ENCODE assay signal across 9 cellular contexts in the genomic region with DNA sequence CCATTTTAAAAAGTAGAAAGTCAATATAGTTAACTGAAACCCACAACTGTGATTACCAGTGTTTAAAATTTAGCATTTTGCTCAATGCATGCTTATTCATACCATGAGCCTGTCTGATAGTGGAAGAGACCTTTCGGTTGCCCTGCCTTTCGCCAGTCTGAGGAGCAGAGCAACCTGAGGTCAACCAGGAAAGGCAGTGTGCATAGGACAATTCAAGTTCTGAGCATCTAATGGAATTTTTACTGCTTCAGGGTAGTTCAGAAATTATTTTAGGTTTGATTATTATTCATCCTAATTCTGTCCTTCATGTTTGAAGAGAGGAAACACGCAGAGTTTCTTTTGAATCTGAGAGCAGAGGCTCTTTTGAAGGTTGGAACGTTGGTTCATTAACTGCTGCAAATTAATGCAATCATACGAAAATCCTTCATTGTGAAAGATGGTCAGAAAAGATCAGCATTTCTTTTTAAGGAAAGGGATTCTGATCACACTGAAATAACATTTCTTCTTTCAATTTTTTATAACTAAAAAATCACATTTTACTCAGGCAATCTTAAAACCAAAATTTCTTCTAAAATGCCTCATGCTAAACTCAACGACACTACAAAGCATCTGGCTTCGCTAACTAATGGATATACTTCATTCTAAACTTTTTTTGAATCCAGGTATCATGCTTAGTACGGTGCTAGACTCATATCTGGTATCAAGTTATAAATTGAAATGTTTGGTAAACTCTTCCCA.
A peak's percentile ranks its signal among the peaks of the same experiment; 100 is the strongest.
DNase-seq lines count a peak whose midpoint lies in the region; ATAC-seq and TF ChIP-seq lines count a peak whose summit lies in the region.
"Had no signal": no experiment of that assay in that cellular context is flagged by ENCODE, and none has a peak within 500 bp of the region (broad histone marks: within the 10 kb centered on the region; RNA-seq: fewer than 3 reads in every experiment).

No MANE protein-coding gene starts in this region.

- ATAC-seq in activated B cell treated with CpG ODN at 0.5 μM for 24 hours (ENCODE audit: low read depth) = no peak
- no peak for ATAC-seq in gastroesophageal sphincter
- peak; percentile 9 for ATAC-seq in stimulated activated memory B cell treated with anti-CD40 and anti-IgM and Interleukin-4, amounts not matched to agents 10 μg/mL and 1 μg/mL and 100 μg/mL, for 72 hours

- intact Hi-C loops in activated B cell treated with CpG ODN at 0.5 μM for 24 hours (cut with micrococcal nuclease) = loop anchor here (5.0 kb wide), 1 partner anchor 137 kb away; no protein-coding TSS in a partner anchor

- TF ChIP-seq CTCF in activated B cell treated with CpG ODN at 0.5 μM for 24 hours (IDR thresholded peaks at IDR 0.05) = no peak
- TF ChIP-seq CTCF in gastroesophageal sphincter (IDR thresholded peaks at IDR 0.05) = no peak

- no peak overlapping the region for H3K4me3 ChIP-seq in gastroesophageal sphincter

- no peaks in the 10 kb centered on the region for H3K27me3 Mint-ChIP-seq in activated B cell treated with CpG ODN at 0.5 μM for 24 hours
- H3K27me3 Mint-ChIP-seq in stimulated activated memory B cell treated with anti-CD40 and anti-IgM and Interleukin-4, amounts not matched to agents 10 μg/mL and 1 μg/mL and 100 μg/mL, for 72 hours = no peaks in the 10 kb centered on the region

- WGBS in gastroesophageal sphincter (ENCODE audit: low coverage in 1 of 2), 2 donors = 66 to 72% methylated on average over 8 of the region's 8 CpGs

- H3K4me1 ChIP-seq in gastroesophageal sphincter = peaks cover 0 to 40% (median 0%) of the 10 kb centered on the region in 3 donors

- H3K4me1 Mint-ChIP-seq in activated B cell treated with CpG ODN at 0.5 μM for 24 hours = peaks cover 39% of the 10 kb centered on the region
- H3K4me1 Mint-ChIP-seq in stimulated activated memory B cell treated with anti-CD40 and anti-IgM and Interleukin-4, amounts not matched to agents 10 μg/mL and 1 μg/mL and 100 μg/mL, for 72 hours = peaks cover 45% of the 10 kb centered on the region

- no peaks in the 10 kb centered on the region for H3K36me3 Mint-ChIP-seq in activated B cell treated with CpG ODN at 0.5 μM for 24 hours (ENCODE audit: low read depth)
- H3K36me3 Mint-ChIP-seq in stimulated activated memory B cell treated with anti-CD40 and anti-IgM and Interleukin-4, amounts not matched to agents 10 μg/mL and 1 μg/mL and 100 μg/mL, for 72 hours = no peaks in the 10 kb centered on the region

- CTCF ChIA-PET in activated B cell treated with CpG ODN at 0.5 μM for 24 hours (lab: Charles Lee) = no interaction called here
- CTCF ChIA-PET in HEK293T (lab: Yijun Ruan, JAX) = no interaction called here

- POLR2A ChIA-PET in activated B cell treated with CpG ODN at 0.5 μM for 24 hours (lab: Charles Lee) (interaction anchor here (1.0 kb wide), 1 partner anchor 200 kb away, joined by 6 read pairs; a partner anchor contains a TSS), HEK293T (lab: Yijun Ruan, JAX) (no interaction called here)

- H3K9me3 Mint-ChIP-seq in activated B cell treated with CpG ODN at 0.5 μM for 24 hours = no peaks in the 10 kb centered on the region
- no peaks in the 10 kb centered on the region for H3K9me3 Mint-ChIP-seq in stimulated activated memory B cell treated with anti-CD40 and anti-IgM and Interleukin-4, amounts not matched to agents 10 μg/mL and 1 μg/mL and 100 μg/mL, for 72 hours

- peak; percentile 20 for DNase-seq in HT-29 (ENCODE audit: low spot score)
- no peak for DNase-seq in activated B cell treated with CpG ODN at 0.5 μM for 24 hours
- no peak for DNase-seq in NOMO-1 (lab: John Stamatoyannopoulos, UW; ENCODE audit: unreplicated experiment in 2 of 2)
- no peak for DNase-seq in RPMI8226
- DNase-seq in HEK293T (ENCODE audit: extremely low spot score) = no peak
- DNase-seq in stimulated activated CD8-positive, alpha-beta memory T cell treated with anti-CD3 and anti-CD28 coated beads, Interleukin-4, amount 100 ng/mL, for 48 hours = no peak
- DNase-seq: NCI-H1694 had no signal

- no peak for TF ChIP-seq EP300 in gastroesophageal sphincter (IDR thresholded peaks at IDR 0.05)

- no peaks in the 10 kb centered on the region for H3K9me3 ChIP-seq in gastroesophageal sphincter

- peak overlapping the region; percentile 64 for H3K4me3 Mint-ChIP-seq in activated B cell treated with CpG ODN at 0.5 μM for 24 hours
- peak overlapping the region; percentile 43 for H3K4me3 Mint-ChIP-seq in stimulated activated memory B cell treated with anti-CD40 and anti-IgM and Interleukin-4, amounts not matched to agents 10 μg/mL and 1 μg/mL and 100 μg/mL, for 72 hours

- H3K27ac Mint-ChIP-seq in activated B cell treated with CpG ODN at 0.5 μM for 24 hours = peak overlapping the region; percentile 46
- peak overlapping the region; percentile 22 for H3K27ac Mint-ChIP-seq in stimulated activated memory B cell treated with anti-CD40 and anti-IgM and Interleukin-4, amounts not matched to agents 10 μg/mL and 1 μg/mL and 100 μg/mL, for 72 hours

- no peaks in the 10 kb centered on the region for H3K27me3 ChIP-seq in gastroesophageal sphincter

- H3K27ac ChIP-seq in gastroesophageal sphincter = peak overlapping the region in 3 of 4 donors; percentile 49 to 74 (median 57)

- no peaks in the 10 kb centered on the region for H3K36me3 ChIP-seq in gastroesophageal sphincter

- no peak for TF ChIP-seq POLR2A in gastroesophageal sphincter (IDR thresholded peaks at IDR 0.05)

TF ChIP-seq in HEK293T, 16 proteins besides CTCF, POLR2A, EP300 and RAD21:
- TF ChIP-seq SUZ12 (IDR thresholded peaks at IDR 0.05) = no peak
- TF ChIP-seq ELF4 (IDR thresholded peaks at IDR 0.05) = no peak
- no peak for TF ChIP-seq SP1 (IDR thresholded peaks at IDR 0.05)
- TF ChIP-seq L3MBTL2 (conservative IDR thresholded peaks at IDR 0.05) = no peak
- TF ChIP-seq, protein P1, sequence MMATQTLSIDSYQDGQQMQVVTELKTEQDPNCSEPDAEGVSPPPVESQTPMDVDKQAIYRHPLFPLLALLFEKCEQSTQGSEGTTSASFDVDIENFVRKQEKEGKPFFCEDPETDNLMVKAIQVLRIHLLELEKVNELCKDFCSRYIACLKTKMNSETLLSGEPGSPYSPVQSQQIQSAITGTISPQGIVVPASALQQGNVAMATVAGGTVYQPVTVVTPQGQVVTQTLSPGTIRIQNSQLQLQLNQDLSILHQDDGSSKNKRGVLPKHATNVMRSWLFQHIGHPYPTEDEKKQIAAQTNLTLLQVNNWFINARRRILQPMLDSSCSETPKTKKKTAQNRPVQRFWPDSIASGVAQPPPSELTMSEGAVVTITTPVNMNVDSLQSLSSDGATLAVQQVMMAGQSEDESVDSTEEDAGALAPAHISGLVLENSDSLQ (IDR thresholded peaks at IDR 0.05) = no peak
- TF ChIP-seq FOXA1 (IDR thresholded peaks at IDR 0.05) = no peak
- TF ChIP-seq FOXK2 (IDR thresholded peaks at IDR 0.05) = no peak
- TF ChIP-seq ARNT (IDR thresholded peaks at IDR 0.05) = no peak
- TF ChIP-seq NFRKB (IDR thresholded peaks at IDR 0.05) = no peak
- no peak for TF ChIP-seq BHLHE40 (IDR thresholded peaks at IDR 0.05; ENCODE audit: borderline replicate concordance)
- no peak for TF ChIP-seq FOXM1 (IDR thresholded peaks at IDR 0.05; ENCODE audit: borderline replicate concordance)
- no peak for TF ChIP-seq HDGF (IDR thresholded peaks at IDR 0.05; ENCODE audit: borderline replicate concordance)
